11 cellular contexts compared by ENCODE assay signal in genomic region chr17:353213-353837, GRCh38.
DNase-seq lines count a peak whose midpoint lies in the region; TF ChIP-seq lines count a peak whose summit lies in the region.
"Had no signal": no experiment of that assay in that cellular context is flagged by ENCODE, and none has a peak within 500 bp of the region (broad histone marks: within the 10 kb centered on the region; RNA-seq: fewer than 3 reads in every experiment).

No MANE protein-coding gene starts in this region.

- H3K27ac ChIP-seq in mucosa of rectum (ENCODE audit: low read depth in 2 of 2, low read length in 2 of 2): peak overlapping the region; percentile 95 to 97
- peak overlapping the region; percentile 60 for H3K27ac ChIP-seq in stomach smooth muscle (ENCODE audit: low read length)
- H3K27ac ChIP-seq: 22Rv1 had no signal

- H3K4me1 ChIP-seq in mucosa of rectum (ENCODE audit: control insufficient read depth in 2 of 2, insufficient read depth in 2 of 2, low read length in 2 of 2): peaks cover 46 to 58% of the 10 kb centered on the region in 2 donors
- H3K4me1 ChIP-seq in stomach smooth muscle (ENCODE audit: control insufficient read depth, insufficient read depth, low read length): peaks cover 13% of the 10 kb centered on the region

- in situ Hi-C loops in astrocyte of the spinal cord (cut with HindIII; ENCODE audit: low sequenced_read_pairs): no loop called here

- peak overlapping the region; percentile 73 to 84 for H3K9ac ChIP-seq in mucosa of rectum (ENCODE audit: low read depth in 1 of 2, low read length in 2 of 2)
- H3K9ac ChIP-seq in stomach smooth muscle (ENCODE audit: low read length in 2 of 2): no peak overlapping the region

- DNase-seq in DMS153 (lab: John Stamatoyannopoulos, UW) (peak; percentile 72), DMS153 treated with DMSO at 0.1 percent for 48 hours (lab: John Stamatoyannopoulos, UW; ENCODE audit: unreplicated experiment) (no peak), astrocyte of the spinal cord (ENCODE audit: low read depth, low spot score) (peak; percentile 20), CD1c-positive myeloid dendritic cell (ENCODE audit: extremely low spot score) (no peak)
- no peak for DNase-seq in activated CD4-positive, alpha-beta T cell treated with anti-CD3 and anti-CD28 coated beads, Interleukin-2, amount 50 U/mL, for 48 hours
- DNase-seq in NK-92 treated with Interleukin-12 subunit alpha and Interleukin-12 subunit beta, amount 100 ng/mL, for 24 hours (lab: John Stamatoyannopoulos, UW): no peak
- DNase-seq: Karpas-422; stimulated activated naive CD4-positive, alpha-beta T cell had no signal

- H3K4me3 ChIP-seq in astrocyte of the spinal cord (ENCODE audit: low read depth, low read length) (no peak overlapping the region), mucosa of rectum (ENCODE audit: low read length in 2 of 2) (peak overlapping the region; percentile 38 to 67), stomach smooth muscle (ENCODE audit: low read length in 2 of 2) (no peak overlapping the region)

- H3K36me3 ChIP-seq in mucosa of rectum (ENCODE audit: control insufficient read depth in 2 of 2, insufficient read depth in 2 of 2, low read length in 2 of 2) (no peaks in the 10 kb centered on the region), stomach smooth muscle (ENCODE audit: control insufficient read depth in 2 of 2, insufficient read depth in 2 of 2, low read length in 2 of 2) (no peaks in the 10 kb centered on the region)

- TF ChIP-seq CTCF in astrocyte of the spinal cord (IDR thresholded peaks at IDR 0.05; ENCODE audit: low read depth, low read length): no peak

- H3K9me3 ChIP-seq in mucosa of rectum (ENCODE audit: control insufficient read depth in 2 of 2, low read length in 2 of 2): no peaks in the 10 kb centered on the region
- no peaks in the 10 kb centered on the region for H3K9me3 ChIP-seq in stomach smooth muscle (ENCODE audit: control insufficient read depth in 2 of 2, low read length in 2 of 2)

- H3K27me3 ChIP-seq in mucosa of rectum (ENCODE audit: control insufficient read depth in 2 of 2, insufficient read depth in 2 of 2, low read length in 2 of 2): no peaks in the 10 kb centered on the region
- no peaks in the 10 kb centered on the region for H3K27me3 ChIP-seq in stomach smooth muscle (ENCODE audit: control insufficient read depth in 1 of 2, insufficient read depth in 2 of 2, low read length in 2 of 2)

Comparison
In these comparisons a context has a peak if more than half of its experiments do, and no peak if none do; other contexts are left out.
1. DNase-seq: peak in DMS153 (single experiment) and astrocyte of the spinal cord (single experiment); none in DMS153 treated with DMSO at 0.1 percent for 48 hours (single experiment), CD1c-positive myeloid dendritic cell (single experiment), activated CD4-positive, alpha-beta T cell treated with anti-CD3 and anti-CD28 coated beads, Interleukin-2, amount 50 U/mL, for 48 hours (0 of 2) and NK-92 treated with Interleukin-12 subunit alpha and Interleukin-12 subunit beta, amount 100 ng/mL, for 24 hours (single experiment).
2. H3K4me3 ChIP-seq: peak in mucosa of rectum (2 of 2); none in astrocyte of the spinal cord (single experiment) and stomach smooth muscle (0 of 2).
3. H3K9ac ChIP-seq: peak in mucosa of rectum (2 of 2); none in stomach smooth muscle (0 of 2).